ENCODE assay signal across 1 cellular context in the genomic region with DNA sequence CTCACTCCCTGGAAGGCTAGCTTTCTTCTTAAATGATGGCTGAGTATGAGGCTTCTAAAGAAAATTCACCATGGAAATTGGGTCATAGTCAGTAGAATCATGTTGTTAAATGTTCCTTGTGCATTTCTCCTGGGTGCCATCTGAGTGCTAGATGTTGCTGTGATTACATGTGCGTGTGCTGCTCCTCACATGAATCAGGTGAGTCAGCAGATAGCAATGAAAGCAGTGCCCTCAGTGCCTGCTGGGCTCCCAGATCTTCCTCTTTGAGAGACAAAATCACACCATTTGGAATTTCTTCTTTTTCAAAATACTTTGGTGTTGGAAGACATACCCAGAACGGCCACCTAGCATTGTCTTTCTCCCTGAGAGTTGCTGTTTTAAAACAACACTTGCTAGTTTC.
TF ChIP-seq lines count a peak whose summit lies in the region.

No MANE protein-coding gene starts in this region.

TF ChIP-seq in GM23338, 12 proteins besides CTCF, POLR2A, EP300 and RAD21 (continued from another document):
- TF ChIP-seq, protein P1, sequence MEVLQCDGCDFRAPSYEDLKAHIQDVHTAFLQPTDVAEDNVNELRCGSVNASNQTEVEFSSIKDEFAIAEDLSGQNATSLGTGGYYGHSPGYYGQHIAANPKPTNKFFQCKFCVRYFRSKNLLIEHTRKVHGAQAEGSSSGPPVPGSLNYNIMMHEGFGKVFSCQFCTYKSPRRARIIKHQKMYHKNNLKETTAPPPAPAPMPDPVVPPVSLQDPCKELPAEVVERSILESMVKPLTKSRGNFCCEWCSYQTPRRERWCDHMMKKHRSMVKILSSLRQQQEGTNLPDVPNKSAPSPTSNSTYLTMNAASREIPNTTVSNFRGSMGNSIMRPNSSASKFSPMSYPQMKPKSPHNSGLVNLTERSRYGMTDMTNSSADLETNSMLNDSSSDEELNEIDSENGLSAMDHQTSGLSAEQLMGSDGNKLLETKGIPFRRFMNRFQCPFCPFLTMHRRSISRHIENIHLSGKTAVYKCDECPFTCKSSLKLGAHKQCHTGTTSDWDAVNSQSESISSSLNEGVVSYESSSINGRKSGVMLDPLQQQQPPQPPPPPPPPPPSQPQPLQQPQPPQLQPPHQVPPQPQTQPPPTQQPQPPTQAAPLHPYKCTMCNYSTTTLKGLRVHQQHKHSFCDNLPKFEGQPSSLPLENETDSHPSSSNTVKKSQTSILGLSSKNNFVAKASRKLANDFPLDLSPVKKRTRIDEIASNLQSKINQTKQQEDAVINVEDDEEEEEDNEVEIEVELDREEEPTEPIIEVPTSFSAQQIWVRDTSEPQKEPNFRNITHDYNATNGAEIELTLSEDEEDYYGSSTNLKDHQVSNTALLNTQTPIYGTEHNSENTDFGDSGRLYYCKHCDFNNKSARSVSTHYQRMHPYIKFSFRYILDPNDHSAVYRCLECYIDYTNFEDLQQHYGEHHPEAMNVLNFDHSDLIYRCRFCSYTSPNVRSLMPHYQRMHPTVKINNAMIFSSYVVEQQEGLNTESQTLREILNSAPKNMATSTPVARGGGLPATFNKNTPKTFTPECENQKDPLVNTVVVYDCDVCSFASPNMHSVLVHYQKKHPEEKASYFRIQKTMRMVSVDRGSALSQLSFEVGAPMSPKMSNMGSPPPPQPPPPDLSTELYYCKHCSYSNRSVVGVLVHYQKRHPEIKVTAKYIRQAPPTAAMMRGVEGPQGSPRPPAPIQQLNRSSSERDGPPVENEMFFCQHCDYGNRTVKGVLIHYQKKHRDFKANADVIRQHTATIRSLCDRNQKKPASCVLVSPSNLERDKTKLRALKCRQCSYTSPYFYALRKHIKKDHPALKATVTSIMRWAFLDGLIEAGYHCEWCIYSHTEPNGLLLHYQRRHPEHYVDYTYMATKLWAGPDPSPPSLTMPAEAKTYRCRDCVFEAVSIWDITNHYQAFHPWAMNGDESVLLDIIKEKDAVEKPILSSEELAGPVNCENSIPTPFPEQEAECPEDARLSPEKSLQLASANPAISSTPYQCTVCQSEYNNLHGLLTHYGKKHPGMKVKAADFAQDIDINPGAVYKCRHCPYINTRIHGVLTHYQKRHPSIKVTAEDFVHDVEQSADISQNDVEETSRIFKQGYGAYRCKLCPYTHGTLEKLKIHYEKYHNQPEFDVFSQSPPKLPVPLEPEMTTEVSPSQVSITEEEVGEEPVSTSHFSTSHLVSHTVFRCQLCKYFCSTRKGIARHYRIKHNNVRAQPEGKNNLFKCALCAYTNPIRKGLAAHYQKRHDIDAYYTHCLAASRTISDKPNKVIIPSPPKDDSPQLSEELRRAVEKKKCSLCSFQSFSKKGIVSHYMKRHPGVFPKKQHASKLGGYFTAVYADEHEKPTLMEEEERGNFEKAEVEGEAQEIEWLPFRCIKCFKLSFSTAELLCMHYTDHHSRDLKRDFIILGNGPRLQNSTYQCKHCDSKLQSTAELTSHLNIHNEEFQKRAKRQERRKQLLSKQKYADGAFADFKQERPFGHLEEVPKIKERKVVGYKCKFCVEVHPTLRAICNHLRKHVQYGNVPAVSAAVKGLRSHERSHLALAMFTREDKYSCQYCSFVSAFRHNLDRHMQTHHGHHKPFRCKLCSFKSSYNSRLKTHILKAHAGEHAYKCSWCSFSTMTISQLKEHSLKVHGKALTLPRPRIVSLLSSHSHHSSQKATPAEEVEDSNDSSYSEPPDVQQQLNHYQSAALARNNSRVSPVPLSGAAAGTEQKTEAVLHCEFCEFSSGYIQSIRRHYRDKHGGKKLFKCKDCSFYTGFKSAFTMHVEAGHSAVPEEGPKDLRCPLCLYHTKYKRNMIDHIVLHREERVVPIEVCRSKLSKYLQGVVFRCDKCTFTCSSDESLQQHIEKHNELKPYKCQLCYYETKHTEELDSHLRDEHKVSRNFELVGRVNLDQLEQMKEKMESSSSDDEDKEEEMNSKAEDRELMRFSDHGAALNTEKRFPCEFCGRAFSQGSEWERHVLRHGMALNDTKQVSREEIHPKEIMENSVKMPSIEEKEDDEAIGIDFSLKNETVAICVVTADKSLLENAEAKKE (CRISPR knock-in tag; IDR thresholded peaks at IDR 0.05), result no peak
- TF ChIP-seq NANOG (IDR thresholded peaks at IDR 0.05; ENCODE audit: borderline replicate concordance), result no peak
